ENCODE assay signal across 8 cellular contexts in genomic region chr4:140373328-140374129, GRCh38. TPM values are rescaled to one million over a fixed set of nuclear protein-coding genes. Genes with fewer than 3 reads are reported as not detected.
A peak's percentile ranks its signal among the peaks of the same experiment; 100 is the strongest.
DNase-seq lines count a peak whose midpoint lies in the region; ATAC-seq and TF ChIP-seq lines count a peak whose summit lies in the region.

Gene SCOC, plus strand, starts transcription at chr4:140373646. Its CDS starts 5,525 bp downstream, at chr4:140379171.

- peak within 1 kb of the TSS; percentile 79 for H2AFZ ChIP-seq in parathyroid adenoma

- peak; percentile 94 for ATAC-seq in HG02678 (IDR thresholded peaks at IDR 0.05; ENCODE audit: unreplicated experiment)

- TF ChIP-seq EP300 in tibial nerve (IDR thresholded peaks at IDR 0.05), result peak; percentile 42 to 82

- TF ChIP-seq POLR2A in GM10847 (IDR thresholded peaks at IDR 0.05; ENCODE audit: extremely low read depth, insufficient read length) (peak; percentile 37), tibial nerve (IDR thresholded peaks at IDR 0.05) (peak; percentile 29 to 72)

- peak within 1 kb of the TSS; percentile 95 for H3K27ac ChIP-seq in cardiac muscle cell
- H3K27ac ChIP-seq in parathyroid adenoma, result peak within 1 kb of the TSS; percentile 84
- peak within 1 kb of the TSS; percentile 80 to 95 (median 90) for H3K27ac ChIP-seq in tibial nerve

- H3K27me3 ChIP-seq in adipocyte (replicated peaks; ENCODE audit: control insufficient read depth, insufficient read depth, low read length), result no peaks in the 10 kb centered on the region
- H3K27me3 ChIP-seq in cardiac muscle cell, result no peaks in the 10 kb centered on the region
- H3K27me3 ChIP-seq in parathyroid adenoma (ENCODE audit: control insufficient read depth, insufficient read depth, low read length), result no peaks in the 10 kb centered on the region
- H3K27me3 ChIP-seq in tibial nerve, result no peaks in the 10 kb centered on the region

- peaks cover 15% of the 10 kb centered on the region for H3K4me1 ChIP-seq in adipocyte (ENCODE audit: control insufficient read depth, insufficient read depth, low read length)
- peaks cover 19% of the 10 kb centered on the region for H3K4me1 ChIP-seq in cardiac muscle cell (ENCODE audit: low read depth)
- H3K4me1 ChIP-seq in parathyroid adenoma, result peaks cover 6% of the 10 kb centered on the region
- H3K4me1 ChIP-seq in tibial nerve, result peaks cover 3 to 42% (median 11%) of the 10 kb centered on the region in 4 donors

- DNase-seq in NCI-H128 (lab: John Stamatoyannopoulos, UW; ENCODE audit: unreplicated experiment) (peak; percentile 94), SW480 (ENCODE audit: low spot score) (peak; percentile 97), adipocyte (ENCODE audit: low read depth) (peak; percentile 100), cardiac muscle cell (ENCODE audit: low read depth in 1 of 2, low spot score in 1 of 2) (peak; percentile 99), tibial nerve (ENCODE audit: low spot score in 2 of 2) (peak; percentile 99 to 100)

- H3K4me3 ChIP-seq in adipocyte (ENCODE audit: low read length) (peak within 1 kb of the TSS; percentile 93), cardiac muscle cell (peak within 1 kb of the TSS; percentile 76), parathyroid adenoma (ENCODE audit: low read depth, low read length) (peak within 1 kb of the TSS; percentile 92), tibial nerve (peak within 1 kb of the TSS; percentile 74 to 98 (median 88))

- H3K36me3 ChIP-seq in adipocyte (ENCODE audit: control insufficient read depth, insufficient read depth, low read length, severe bottlenecking) (no peaks in the 10 kb centered on the region), cardiac muscle cell (no peaks in the 10 kb centered on the region), parathyroid adenoma (ENCODE audit: control insufficient read depth, insufficient read depth, low read length) (no peaks in the 10 kb centered on the region), tibial nerve (no peaks in the 10 kb centered on the region)

- H3K79me2 ChIP-seq in parathyroid adenoma, result peaks cover 2% of the 10 kb centered on the region

- H3K9ac ChIP-seq in adipocyte (ENCODE audit: low read length) (peak within 1 kb of the TSS; percentile 95), parathyroid adenoma (peak within 1 kb of the TSS; percentile 74)

- no peaks in the 10 kb centered on the region for H3K9me3 ChIP-seq in adipocyte (ENCODE audit: control insufficient read depth, low read length)
- H3K9me3 ChIP-seq in cardiac muscle cell (ENCODE audit: low read depth), result no peaks in the 10 kb centered on the region
- H3K9me3 ChIP-seq in parathyroid adenoma (ENCODE audit: control insufficient read depth, low read length), result no peaks in the 10 kb centered on the region
- no peaks in the 10 kb centered on the region for H3K9me3 ChIP-seq in tibial nerve

- peak within 1 kb of the TSS; percentile 86 for H3K4me2 ChIP-seq in parathyroid adenoma (ENCODE audit: low read length)

- WGBS in tibial nerve, 2 donors, result 1% methylated on average over 46 to 63 of the region's 63 CpGs

- no peak for TF ChIP-seq CTCF in cardiac muscle cell (IDR thresholded peaks at IDR 0.05; ENCODE audit: low read depth, low read length)
- no peak for TF ChIP-seq CTCF in parathyroid adenoma (IDR thresholded peaks at IDR 0.05)
- TF ChIP-seq CTCF in tibial nerve (IDR thresholded peaks at IDR 0.05), result no peak

RNA-seq across cellular contexts. Expression of gene SCOC, which starts in this region (rescaled TPM):
- total RNA-seq in cardiac muscle cell, result 37.0 and 45.1 TPM in 2 replicates
- 134 and 141 TPM in 2 replicates for polyA plus RNA-seq in cardiac muscle cell
- total RNA-seq in tibial nerve, result 10 to 100 TPM; 35.7 to 51.9 (median 46.5) TPM

Comparison
In these comparisons a context has a peak if more than half of its experiments do, and no peak if none do; other contexts are left out.
1. Peak in every context shown above with its lines: DNase-seq, ATAC-seq, H3K4me3 ChIP-seq and H3K27ac ChIP-seq.